In the genomic region with DNA sequence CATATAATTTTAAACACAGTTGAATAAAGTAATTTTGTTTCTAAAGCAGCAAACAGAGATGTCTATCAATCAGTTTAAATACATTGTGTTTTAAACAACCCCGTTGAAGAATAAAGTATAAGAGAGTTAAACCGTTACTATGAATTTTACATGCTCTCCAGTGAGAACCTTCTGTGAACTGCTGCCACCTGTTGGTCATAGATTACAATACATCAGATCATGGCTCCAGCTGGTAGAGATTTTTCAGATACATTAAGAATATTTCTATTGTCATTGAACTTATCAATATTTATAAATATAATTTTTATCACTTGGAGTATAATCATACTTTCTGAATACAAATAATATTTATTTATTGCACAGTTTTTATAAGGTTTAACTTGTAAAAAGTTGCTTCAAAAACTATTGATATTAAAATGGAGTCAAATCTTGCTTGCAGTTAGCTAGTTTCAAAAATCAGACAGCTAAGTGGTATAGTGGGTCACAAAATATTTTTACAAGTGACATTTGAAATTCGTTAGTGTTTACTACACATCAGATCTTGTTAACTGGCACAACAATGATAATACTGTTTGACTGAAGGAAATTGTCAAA, we compare ENCODE assay signal across 8 cellular contexts.
DNase-seq lines count a peak whose midpoint lies in the region; ATAC-seq, FAIRE-seq and TF ChIP-seq lines count a peak whose summit lies in the region.

No MANE protein-coding gene starts in this region.

- peak; percentile 79 for ATAC-seq in GM21390 (IDR thresholded peaks at IDR 0.05; ENCODE audit: unreplicated experiment)
- ATAC-seq in PC-3 = peak; percentile 57; the same call in 1 of the 2 replicates

- no peaks in the 10 kb centered on the region for H3K27me3 Mint-ChIP-seq in neural progenitor cell (ENCODE audit: insufficient read depth, low read depth)

- no peak overlapping the region for H3K27ac ChIP-seq in PC-3 (ENCODE audit: low read length)
- H3K27ac ChIP-seq in H1 (ENCODE audit: low read depth, low read length) = no peak overlapping the region
- H3K27ac ChIP-seq in neural progenitor cell = no peak overlapping the region

- no peaks in the 10 kb centered on the region for H3F3A ChIP-seq in PC-3 (ENCODE audit: low read length, unreplicated experiment)
- H3F3A ChIP-seq in neural progenitor cell (ENCODE audit: low read depth) = no peaks in the 10 kb centered on the region

- intact Hi-C loops in PC-3 (cut with micrococcal nuclease) = loop anchor here (2.0 to 10.0 kb wide), 8 partner anchors 288 to 1994 kb away; no protein-coding TSS in a partner anchor

- no peaks in the 10 kb centered on the region for H3K79me1 ChIP-seq in H1 (ENCODE audit: low read depth, low read length)

- H3K14ac ChIP-seq in H1 (ENCODE audit: insufficient read length) = no peak overlapping the region

- H3K9me3 Mint-ChIP-seq in neural progenitor cell = no peaks in the 10 kb centered on the region

- no peak overlapping the region for H3K56ac ChIP-seq in H1 (replicated peaks; ENCODE audit: insufficient read length, low read depth, low read length)

- WGBS in H1 (ENCODE audit: extremely low coverage in 1 of 2, insufficient coverage in 1 of 2, insufficient read length in 1 of 2, insufficient replicate concordance in 2 of 2, low coverage in 1 of 2, low lambda C conversion rate in 2 of 2, missing lambda C conversion rate in 1 of 2), 2 experiments = 48% methylated on average over 3 of the region's 3 CpGs; no CpG with 5 or more reads in 1 of the 2 experiments

- H3K4me1 ChIP-seq in PC-3 (ENCODE audit: insufficient read depth, low read length) = no peaks in the 10 kb centered on the region
- no peaks in the 10 kb centered on the region; a peak in 1 of 7 replicates for H3K4me1 ChIP-seq in H1 (replicated peaks in 1 of 4; ENCODE audit: control insufficient read depth in 3 of 4, insufficient read depth in 4 of 4, low read length in 3 of 4)
- H3K4me1 ChIP-seq in neural progenitor cell = no peaks in the 10 kb centered on the region

- H2BK20ac ChIP-seq in H1 (ENCODE audit: low read length) = no peak overlapping the region

- H3K9me2 ChIP-seq in PC-3 (replicated peaks; ENCODE audit: low read length) = no peaks in the 10 kb centered on the region

- POLR2A ChIA-PET in PC-3 (lab: Charles Lee; ENCODE audit: unreplicated experiment) (no interaction called here), H1 (lab: Charles Lee; ENCODE audit: partially characterized antibody) (no interaction called here)

- no peak overlapping the region for H4K91ac ChIP-seq in H1 (replicated peaks; ENCODE audit: insufficient read length, low read length)

- DNase-seq in NCI-H510A treated with DMSO at 0.1 percent for 48 hours (lab: John Stamatoyannopoulos, UW) = peak; percentile 69
- DNase-seq in NCI-H510A (lab: John Stamatoyannopoulos, UW) = no peak
- DNase-seq in HT-29 (ENCODE audit: low spot score) = peak; percentile 69
- DNase-seq in PC-3 = peak; percentile 48
- no peak for DNase-seq in H1 (ENCODE audit: low read depth in 1 of 2, low spot score in 2 of 2)
- peak; percentile 51 for DNase-seq in neural progenitor cell (ENCODE audit: low spot score)
- no peak for DNase-seq in 8988T

- no peak overlapping the region for H2BK12ac ChIP-seq in H1 (ENCODE audit: low read depth, low read length)

- H3K9ac ChIP-seq in PC-3 (ENCODE audit: low read length) = no peak overlapping the region
- H3K9ac ChIP-seq in H1 (replicated peaks in 1 of 4; ENCODE audit: extremely low read depth in 1 of 4, low read depth in 3 of 4, low read length in 3 of 4) = no peak overlapping the region
- H3K9ac ChIP-seq in neural progenitor cell = no peak overlapping the region

- H3K36me3 Mint-ChIP-seq in neural progenitor cell = no peaks in the 10 kb centered on the region

- no peak overlapping the region for H4K5ac ChIP-seq in H1 (ENCODE audit: insufficient read length, low read depth, low read length)

- no peak overlapping the region for H3K18ac ChIP-seq in H1 (ENCODE audit: extremely low read depth, low read length)

- TF ChIP-seq CTCF in PC-3 (conservative IDR thresholded peaks at IDR 0.05; ENCODE audit: low read depth, low read length) (peak; percentile 54), H1 (IDR thresholded peaks at IDR 0.05; ENCODE audit: control extremely low read depth in 1 of 3, insufficient read depth in 1 of 3, low read depth in 1 of 3, low read length in 3 of 3) (peak in 2 of 3 experiments; percentile 32 to 48; a peak in 2 of 4 replicates), neural progenitor cell (IDR thresholded peaks at IDR 0.05) (peak; percentile 82)

- H2BK120ac ChIP-seq in H1 (replicated peaks; ENCODE audit: low read depth, low read length) = no peak overlapping the region

- H4K20me1 ChIP-seq in PC-3 (ENCODE audit: low read length) (no peaks in the 10 kb centered on the region), H1 (replicated peaks in 1 of 2; ENCODE audit: control insufficient read depth in 1 of 2, insufficient read depth in 2 of 2, low read length in 2 of 2) (no peaks in the 10 kb centered on the region), neural progenitor cell (ENCODE audit: low read depth) (no peaks in the 10 kb centered on the region)

- no peak overlapping the region for H3K4ac ChIP-seq in H1 (replicated peaks; ENCODE audit: insufficient read length, low read depth, low read length)

- FAIRE-seq in H1 (lab: Jason Lieb, UNC) = peak; percentile 55

- H2BK15ac ChIP-seq in H1 (ENCODE audit: low read length) = no peak overlapping the region

- H3K27me3 ChIP-seq in PC-3 (ENCODE audit: low read length) (no peaks in the 10 kb centered on the region), H1 (replicated peaks in 1 of 4; ENCODE audit: control insufficient read depth in 3 of 4, extremely low read depth in 1 of 4, insufficient read depth in 3 of 4, low read length in 3 of 4) (no peaks in the 10 kb centered on the region), neural progenitor cell (no peaks in the 10 kb centered on the region)

- H2AFZ ChIP-seq in PC-3 (ENCODE audit: low read length) = no peak overlapping the region
- H2AFZ ChIP-seq in H1 (ENCODE audit: low read length) = no peak overlapping the region
- no peak overlapping the region for H2AFZ ChIP-seq in neural progenitor cell (replicated peaks)

- no peak for TF ChIP-seq EP300 in H1 (IDR thresholded peaks at IDR 0.05; ENCODE audit: borderline replicate concordance in 1 of 2, low read depth in 2 of 2, low read length in 2 of 2)

- no peak overlapping the region for H3K27ac Mint-ChIP-seq in neural progenitor cell

- no peak overlapping the region for H4K8ac ChIP-seq in H1 (ENCODE audit: extremely low read depth, insufficient read depth, low read length)

- H3K23me2 ChIP-seq in H1 (ENCODE audit: low read depth, low read length) = no peaks in the 10 kb centered on the region

- H2BK5ac ChIP-seq in H1 (ENCODE audit: low read depth, low read length) = no peak overlapping the region

- TF ChIP-seq POLR2A in H1 (IDR thresholded peaks at IDR 0.05; ENCODE audit: control extremely low read depth in 1 of 2, low read depth in 2 of 2, low read length in 2 of 2) = no peak

- H3K79me2 ChIP-seq in PC-3 (ENCODE audit: low read length) (no peaks in the 10 kb centered on the region), H1 (ENCODE audit: control insufficient read depth in 1 of 2, insufficient read depth in 2 of 2, low read length in 2 of 2) (no peaks in the 10 kb centered on the region), neural progenitor cell (ENCODE audit: low read depth) (no peaks in the 10 kb centered on the region)

- H3K4me1 Mint-ChIP-seq in neural progenitor cell = no peaks in the 10 kb centered on the region

- CTCF ChIA-PET in PC-3 (lab: Charles Lee) = interaction anchor here (0.5 to 0.6 kb wide), 2 partner anchors 26 to 387 kb away, joined by 3 read pairs; no protein-coding TSS in a partner anchor
- CTCF ChIA-PET in H1 (lab: Charles Lee; ENCODE audit: partially characterized antibody) = interaction anchor here (0.6 to 1.4 kb wide), 17 partner anchors 8 to 452 kb away, joined by 3 to 4 read pairs (median 3); no protein-coding TSS in a partner anchor

- H3K36me3 ChIP-seq in PC-3 (ENCODE audit: low read depth, low read length) = no peaks in the 10 kb centered on the region
- H3K36me3 ChIP-seq in H1 (ENCODE audit: control insufficient read depth in 2 of 4, insufficient read depth in 4 of 4, low read length in 3 of 4) = no peaks in the 10 kb centered on the region
- H3K36me3 ChIP-seq in neural progenitor cell = no peaks in the 10 kb centered on the region

- BruUV-seq in PC-3 (replicated peaks; lab: Mats Ljungman, UMichigan) = no TSS peak

- H3K4me3 ChIP-seq in PC-3 (ENCODE audit: low read length) (no peak overlapping the region), H1 (ENCODE audit: extremely low read depth in 1 of 4, insufficient read depth in 2 of 4, low read depth in 3 of 4, low read length in 4 of 4) (no peak overlapping the region), neural progenitor cell (no peak overlapping the region)

- TF ChIP-seq RAD21 in H1 (IDR thresholded peaks at IDR 0.05 in 1 of 2, conservative IDR thresholded peaks at IDR 0.05 in 1 of 2; ENCODE audit: low read depth in 2 of 2, low read length in 2 of 2) = peak; percentile 72 to 74

- H3K23ac ChIP-seq in H1 (ENCODE audit: insufficient read length) = no peak overlapping the region

- no peak overlapping the region for H3K4me3 Mint-ChIP-seq in neural progenitor cell

- H3K9me3 ChIP-seq in PC-3 (ENCODE audit: low read length) (no peaks in the 10 kb centered on the region), H1 (ENCODE audit: insufficient read depth in 2 of 2, low read depth in 1 of 2, low read length in 1 of 2) (no peaks in the 10 kb centered on the region), neural progenitor cell (ENCODE audit: low read depth) (no peaks in the 10 kb centered on the region)

- H2AK5ac ChIP-seq in H1 (ENCODE audit: low read depth, low read length) = no peak overlapping the region

- H3K4me2 ChIP-seq in PC-3 (ENCODE audit: low read length) (no peak overlapping the region), H1 (ENCODE audit: insufficient read depth in 1 of 2, low read depth in 2 of 2, low read length in 2 of 2) (no peak overlapping the region), neural progenitor cell (no peak overlapping the region)

TF ChIP-seq in H1, 55 proteins besides CTCF, POLR2A, EP300 and RAD21 (continues in another document):
- TF ChIP-seq TEAD4 (IDR thresholded peaks at IDR 0.05; ENCODE audit: low read depth, low read length) (no peak), CREB1 (IDR thresholded peaks at IDR 0.05) (no peak), HDAC2 (IDR thresholded peaks at IDR 0.05; ENCODE audit: borderline replicate concordance in 1 of 2, low read depth in 2 of 2, low read length in 2 of 2) (no peak)
- TF ChIP-seq, protein P1, sequence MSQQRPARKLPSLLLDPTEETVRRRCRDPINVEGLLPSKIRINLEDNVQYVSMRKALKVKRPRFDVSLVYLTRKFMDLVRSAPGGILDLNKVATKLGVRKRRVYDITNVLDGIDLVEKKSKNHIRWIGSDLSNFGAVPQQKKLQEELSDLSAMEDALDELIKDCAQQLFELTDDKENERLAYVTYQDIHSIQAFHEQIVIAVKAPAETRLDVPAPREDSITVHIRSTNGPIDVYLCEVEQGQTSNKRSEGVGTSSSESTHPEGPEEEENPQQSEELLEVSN (IDR thresholded peaks at IDR 0.05) = no peak

Comparison
In these comparisons a context has a peak if more than half of its experiments do, and no peak if none do; other contexts are left out.
1. DNase-seq: peak in NCI-H510A treated with DMSO at 0.1 percent for 48 hours (single experiment), HT-29 (single experiment), PC-3 (single experiment) and neural progenitor cell (single experiment); none in NCI-H510A (single experiment), H1 (0 of 2) and 8988T (single experiment).
2. Peak in every context shown above with its lines, with median percentiles within 50 percentile points of each other: CTCF ChIP-seq.